Comparison of ENCODE assay signal across 9 cellular contexts in the genomic region with DNA sequence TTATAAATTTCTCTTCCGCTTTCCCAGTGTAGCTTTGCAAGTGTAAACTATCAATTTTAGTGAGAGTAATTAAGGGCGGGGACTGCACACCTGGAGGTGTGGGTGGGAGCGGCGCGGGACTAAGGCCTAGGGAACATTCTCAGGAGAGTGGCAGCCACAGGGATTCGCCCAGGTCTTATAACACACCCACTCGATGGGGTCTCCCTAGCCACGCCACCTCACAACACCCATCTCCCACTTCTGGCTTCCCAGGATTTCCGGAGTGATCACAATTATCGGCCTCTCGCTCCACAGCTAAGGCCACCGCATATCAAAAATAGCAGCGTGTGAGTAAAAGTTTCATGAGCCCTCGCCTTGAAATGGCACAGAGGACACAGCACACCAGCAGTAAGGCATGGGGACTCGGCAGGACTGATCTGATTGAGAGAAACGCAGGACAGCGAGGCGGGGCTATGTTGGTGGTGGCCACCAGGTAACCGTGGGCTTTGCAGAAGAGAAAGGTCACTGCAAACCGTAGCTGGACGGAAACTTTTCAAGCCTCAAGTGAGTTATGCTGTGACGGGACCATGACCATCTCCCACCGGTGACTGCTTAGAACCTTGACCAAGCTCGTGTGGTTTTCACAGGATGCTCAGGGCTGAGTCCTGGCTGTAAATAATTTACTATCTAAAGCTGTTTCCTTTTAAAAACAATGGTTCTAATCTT. TPM values are rescaled to one million over a fixed set of nuclear protein-coding genes. Genes with fewer than 3 reads are reported as not detected.
DNase-seq lines count a peak whose midpoint lies in the region; TF ChIP-seq lines count a peak whose summit lies in the region.
"Had no signal": no experiment of that assay in that cellular context is flagged by ENCODE, and none has a peak within 500 bp of the region (broad histone marks: within the 10 kb centered on the region; RNA-seq: fewer than 3 reads in every experiment).

No MANE protein-coding gene starts in this region.

- H3K79me2 ChIP-seq in fibroblast of lung (ENCODE audit: control insufficient read depth, insufficient read depth, low read length) (peaks cover 40% of the 10 kb centered on the region), parathyroid adenoma (no peaks in the 10 kb centered on the region)

- no peaks in the 10 kb centered on the region for H3K36me3 ChIP-seq in fibroblast of lung (ENCODE audit: control insufficient read depth, insufficient read depth, low read length)
- H3K36me3 ChIP-seq in parathyroid adenoma (ENCODE audit: control insufficient read depth, insufficient read depth, low read length): no peaks in the 10 kb centered on the region
- H3K36me3 ChIP-seq in BE2C: no peaks in the 10 kb centered on the region

- peak overlapping the region; percentile 55 for H2AFZ ChIP-seq in fibroblast of lung (ENCODE audit: low read length)
- no peak overlapping the region for H2AFZ ChIP-seq in parathyroid adenoma

- H3K27ac ChIP-seq in fibroblast of lung (ENCODE audit: insufficient read depth, low read length): peak overlapping the region; percentile 70
- no peak overlapping the region for H3K27ac ChIP-seq in parathyroid adenoma

- peak overlapping the region; percentile 83 for H3K4me2 ChIP-seq in fibroblast of lung (ENCODE audit: extremely low read depth, insufficient read depth, low read length)
- H3K4me2 ChIP-seq in parathyroid adenoma (ENCODE audit: low read length): peak overlapping the region; percentile 61

- H3K4me1 ChIP-seq in fibroblast of lung (ENCODE audit: control insufficient read depth, extremely low read depth, insufficient read depth, low read length) (peaks cover 10% of the 10 kb centered on the region), parathyroid adenoma (no peaks in the 10 kb centered on the region), BE2C (peaks cover 9% of the 10 kb centered on the region)

- H3K27me3 ChIP-seq in fibroblast of lung (ENCODE audit: control insufficient read depth, insufficient read depth, low read length) (no peaks in the 10 kb centered on the region), parathyroid adenoma (ENCODE audit: control insufficient read depth, insufficient read depth, low read length) (no peaks in the 10 kb centered on the region), BE2C (no peaks in the 10 kb centered on the region)

- TF ChIP-seq CTCF in fibroblast of lung (conservative IDR thresholded peaks at IDR 0.05 in 1 of 2, IDR thresholded peaks at IDR 0.05 in 1 of 2; ENCODE audit: low read depth in 1 of 2, low read length in 2 of 2) (no peak), parathyroid adenoma (IDR thresholded peaks at IDR 0.05) (no peak), BE2C (IDR thresholded peaks at IDR 0.05; ENCODE audit: low read depth, low read length) (no peak), GM13977 (IDR thresholded peaks at IDR 0.05; ENCODE audit: extremely low read depth, insufficient read depth, missing control alignments) (no peak)

- H3K4me3 ChIP-seq in GM08714 (ENCODE audit: low read length) (peak overlapping the region; percentile 66; the same call in 1 of the 2 replicates), fibroblast of lung (replicated peaks in 1 of 4; ENCODE audit: control extremely low read depth in 1 of 4, insufficient read depth in 1 of 4, low read depth in 3 of 4, low read length in 4 of 4) (peak overlapping the region; percentile 64 to 80 (median 72)), parathyroid adenoma (ENCODE audit: low read depth, low read length) (no peak overlapping the region), BE2C (ENCODE audit: low read depth, low read length) (no peak overlapping the region)

- H3K9me3 ChIP-seq in fibroblast of lung (ENCODE audit: control insufficient read depth, insufficient read depth, low read depth, low read length): no peaks in the 10 kb centered on the region
- H3K9me3 ChIP-seq in parathyroid adenoma (ENCODE audit: control insufficient read depth, low read length): no peaks in the 10 kb centered on the region
- H3K9me3 ChIP-seq in BE2C: no peaks in the 10 kb centered on the region

- H3K9ac ChIP-seq in fibroblast of lung (ENCODE audit: insufficient read depth, low read length) (peak overlapping the region; percentile 77), parathyroid adenoma (no peak overlapping the region)

- in situ Hi-C loops in GM13977 (cut with MboI; ENCODE audit: low pct_unique_long_range_greater_than_20kb, low sequenced_read_pairs, unreplicated experiment): no loop called here

- peak; percentile 45 for DNase-seq in NCI-H69 (lab: John Stamatoyannopoulos, UW)
- DNase-seq in fibroblast of lung (ENCODE audit: low read depth in 2 of 2): no peak
- DNase-seq in COLO829 (ENCODE audit: low spot score): no peak
- no peak for DNase-seq in SIG-M5 (lab: John Stamatoyannopoulos, UW)
- DNase-seq in BE2C: no peak
- DNase-seq in GM13977 (ENCODE audit: low spot score): no peak
- DNase-seq: activated CD4-positive, CD25-positive, alpha-beta regulatory T cell treated with anti-CD3 and anti-CD28 coated beads, Interleukin-2, amount 50 U/mL, for 72 hours had no signal

- no peaks in the 10 kb centered on the region for H4K20me1 ChIP-seq in fibroblast of lung (ENCODE audit: control insufficient read depth, extremely low read depth, insufficient read depth, low read length)

RNA-seq across cellular contexts. Expression of gene LPAR1, which starts 1.1 kb away (rescaled TPM):
- 146 and 222 TPM in 2 replicates for total RNA-seq in fibroblast of lung
- 240 and 378 TPM in 2 replicates for polyA plus RNA-seq in fibroblast of lung
- 135 and 195 TPM in 2 replicates for polyA plus RNA-seq in fibroblast of lung (2012)
- polyA minus RNA-seq in fibroblast of lung (ENCODE audit: low replicate concordance): 375 and 593 TPM in 2 replicates
- polyA plus RNA-seq in BE2C (2012; ENCODE audit: insufficient read depth, insufficient read length, low read depth): 10.4 TPM

Comparison
In these comparisons a context has a peak if more than half of its experiments do, and no peak if none do; other contexts are left out.
1. H3K4me3 ChIP-seq: peak in GM08714 (single experiment) and fibroblast of lung (4 of 4); none in parathyroid adenoma (single experiment) and BE2C (single experiment).